Comparison of ENCODE assay signal across 16 cellular contexts in genomic region chrX:115948018-115948923, GRCh38.
DNase-seq lines count a peak whose midpoint lies in the region; ATAC-seq and TF ChIP-seq lines count a peak whose summit lies in the region.
"Had no signal": no experiment of that assay in that cellular context is flagged by ENCODE, and none has a peak within 500 bp of the region (broad histone marks: within the 10 kb centered on the region; RNA-seq: fewer than 3 reads in every experiment).

No MANE protein-coding gene starts in this region.

- H3K9me3 Mint-ChIP-seq in H9: peaks cover 0 to 2% of the 10 kb centered on the region in 2 experiments; a peak in 1 of 5 replicates
- H3K9me3 Mint-ChIP-seq in activated naive CD4-positive, alpha-beta T cell treated with anti-CD3 and anti-CD28 coated beads for 36 hours: peaks cover 2% of the 10 kb centered on the region
- H3K9me3 Mint-ChIP-seq: WTC11 had no signal

- no peak overlapping the region for H3K14ac ChIP-seq in H9 (ENCODE audit: insufficient read depth, low read length)

- no CpG with 5 or more reads among the region's 4 CpGs for WGBS in H9 (ENCODE audit: extremely low coverage, insufficient read length, low lambda C conversion rate)

- peaks cover 6% of the 10 kb centered on the region; the same call in 1 of the 2 replicates for H3K4me1 ChIP-seq in H9 (ENCODE audit: insufficient read depth, low read length)
- H3K4me1 ChIP-seq: Caco-2 had no signal

- H4K8ac ChIP-seq in H9 (replicated peaks; ENCODE audit: insufficient read length, low read depth, low read length): no peak overlapping the region

- H3K27me3 Mint-ChIP-seq in H9 (ENCODE audit: low read depth): no peaks in the 10 kb centered on the region; the same call in none of the 2 replicates
- no peaks in the 10 kb centered on the region for H3K27me3 Mint-ChIP-seq in activated naive CD4-positive, alpha-beta T cell treated with anti-CD3 and anti-CD28 coated beads for 36 hours (ENCODE audit: low read depth)
- H3K27me3 Mint-ChIP-seq in T-helper 17 cell: no peaks in the 10 kb centered on the region

- peaks cover 16% of the 10 kb centered on the region; the same call in 1 of the 2 replicates for H3K79me2 ChIP-seq in H9 (ENCODE audit: insufficient read depth, low read length)

- no peak overlapping the region for H3K4me2 ChIP-seq in H9 (ENCODE audit: insufficient read depth, insufficient read length, low read length)
- H3K4me2 ChIP-seq: hepatocyte had no signal

- no peak overlapping the region for H3K23ac ChIP-seq in H9 (ENCODE audit: insufficient read length, low read depth, low read length)

- H2BK15ac ChIP-seq in H9 (ENCODE audit: low read depth, low read length): no peak overlapping the region

- no peak overlapping the region for H2BK12ac ChIP-seq in H9 (ENCODE audit: insufficient read length, low read depth, low read length)

- no peak overlapping the region for H3T11ph ChIP-seq in H9 (ENCODE audit: low read length)

- H3K4me3 Mint-ChIP-seq in H9 (no peak overlapping the region), T-helper 17 cell (no peak overlapping the region)
- H3K4me3 Mint-ChIP-seq in activated naive CD4-positive, alpha-beta T cell treated with anti-CD3 and anti-CD28 coated beads for 36 hours: no peak overlapping the region
- H3K4me3 Mint-ChIP-seq: mesothelial cell of epicardium, WTC11 had no signal

- H3K4me1 Mint-ChIP-seq in H9 (peaks cover 23 to 25% of the 10 kb centered on the region in 2 experiments), T-helper 17 cell (no peaks in the 10 kb centered on the region)
- H3K4me1 Mint-ChIP-seq in activated naive CD4-positive, alpha-beta T cell treated with anti-CD3 and anti-CD28 coated beads for 36 hours (ENCODE audit: low read depth): no peaks in the 10 kb centered on the region
- H3K4me1 Mint-ChIP-seq: mesothelial cell of epicardium had no signal

- H4K91ac ChIP-seq in H9 (ENCODE audit: insufficient read length, low read depth, low read length): no peak overlapping the region

- CTCF ChIA-PET in activated naive CD4-positive, alpha-beta T cell treated with anti-CD3 and anti-CD28 coated beads for 36 hours (lab: Charles Lee): no interaction called here

- H3K36me3 ChIP-seq in kidney epithelial cell (ENCODE audit: control insufficient read depth, insufficient read depth, low read length): no peaks in the 10 kb centered on the region
- H3K36me3 ChIP-seq: thyroid gland had no signal

- H3K56ac ChIP-seq in H9 (ENCODE audit: insufficient read length, low read depth, low read length): no peak overlapping the region

- H3K36me3 Mint-ChIP-seq in H9 (ENCODE audit: insufficient read depth in 1 of 3, low read depth in 3 of 3) (peaks cover 44 to 68% (median 60%) of the 10 kb centered on the region in 3 experiments), T-helper 17 cell (ENCODE audit: low read depth) (no peaks in the 10 kb centered on the region)
- H3K36me3 Mint-ChIP-seq in activated naive CD4-positive, alpha-beta T cell treated with anti-CD3 and anti-CD28 coated beads for 36 hours (ENCODE audit: low read depth): no peaks in the 10 kb centered on the region

- H2AFZ ChIP-seq in H9 (ENCODE audit: low read length): no peak overlapping the region
- H2AFZ ChIP-seq: hepatocyte had no signal

- no peak overlapping the region for H3K4ac ChIP-seq in H9 (ENCODE audit: low read depth, low read length)

- no peak overlapping the region for H2BK20ac ChIP-seq in H9 (ENCODE audit: low read depth, low read length, poor library complexity, severe bottlenecking)

- no peak for ATAC-seq in T-helper 17 cell
- ATAC-seq: WTC11 had no signal

- peaks cover 9% of the 10 kb centered on the region for H3K79me1 ChIP-seq in H9 (ENCODE audit: insufficient read depth, low read depth, low read length, poor library complexity, severe bottlenecking)

- no peak overlapping the region for H3K4me3 ChIP-seq in kidney epithelial cell (ENCODE audit: low read depth, low read length)
- H3K4me3 ChIP-seq: hepatocyte, thyroid gland had no signal

- H3K9me3 ChIP-seq in H9 (ENCODE audit: control insufficient read depth, low read depth, low read length) (no peaks in the 10 kb centered on the region), T-helper 17 cell (ENCODE audit: control insufficient read depth, low read length, poor library complexity, severe bottlenecking) (no peaks in the 10 kb centered on the region)
- H3K9me3 ChIP-seq: Caco-2, thyroid gland had no signal

- no peak overlapping the region for H3K18ac ChIP-seq in H9 (ENCODE audit: insufficient read length, low read depth, low read length)

- no peak overlapping the region for H2BK120ac ChIP-seq in H9 (ENCODE audit: low read depth, low read length, poor library complexity, severe bottlenecking)

- H4K20me1 ChIP-seq in H9 (ENCODE audit: control insufficient read depth, insufficient read depth, insufficient read length): peaks cover 2% of the 10 kb centered on the region

- no peaks in the 10 kb centered on the region for H3K27me3 ChIP-seq in H9 (ENCODE audit: insufficient read depth, low read length)
- H3K27me3 ChIP-seq in kidney epithelial cell (ENCODE audit: control insufficient read depth, insufficient read depth, low read length): peaks cover 3% of the 10 kb centered on the region
- H3K27me3 ChIP-seq: hepatocyte, thyroid gland had no signal

- H4K5ac ChIP-seq in H9 (ENCODE audit: insufficient read length, low read depth, low read length): no peak overlapping the region

- intact Hi-C loops in activated naive CD4-positive, alpha-beta T cell treated with anti-CD3 and anti-CD28 coated beads for 36 hours (cut with micrococcal nuclease): no loop called here

- no peak overlapping the region for H2AK5ac ChIP-seq in H9 (ENCODE audit: insufficient read length, low read length)

- no peak for DNase-seq in H9
- peak; percentile 58 for DNase-seq in NCI-H2171 treated with DMSO at 0.1 percent for 48 hours (lab: John Stamatoyannopoulos, UW)
- no peak for DNase-seq in kidney epithelial cell (ENCODE audit: low read depth)
- no peak for DNase-seq in activated naive CD4-positive, alpha-beta T cell treated with anti-CD3 and anti-CD28 coated beads for 36 hours
- DNase-seq in NCI-H2029 treated with DMSO at 0.1 percent for 48 hours (lab: John Stamatoyannopoulos, UW): no peak
- no peak for DNase-seq in T-helper 17 cell
- DNase-seq in activated gamma-delta T cell treated with Interleukin-2 at 50 U/mL for 16 hours: no peak
- DNase-seq: activated T-cell treated with anti-CD3 and anti-CD28 coated beads, Interleukin-2, amount 50 U/mL, for 1 hour; NCI-H1092; SHP77; thyroid gland had no signal

- H3K9ac ChIP-seq in H9 (ENCODE audit: extremely low read depth, insufficient read length, low read length): no peak overlapping the region

- TF ChIP-seq CTCF in GM12872 (IDR thresholded peaks at IDR 0.05; ENCODE audit: insufficient read depth, low read depth, low read length) (peak; percentile 41), H9 (conservative IDR thresholded peaks at IDR 0.05) (peak; percentile 51; the same call in 2 of the 3 replicates), kidney epithelial cell (IDR thresholded peaks at IDR 0.05; ENCODE audit: insufficient read depth, low read length, poor library complexity, severe bottlenecking) (peak; percentile 5)

- H3K27ac ChIP-seq in H9 (ENCODE audit: insufficient read length, low read depth, low read length): no peak overlapping the region
- H3K27ac ChIP-seq: hepatocyte, thyroid gland had no signal

- no peak overlapping the region for H2BK5ac ChIP-seq in H9 (ENCODE audit: insufficient read length, low read length)

- peaks cover 2% of the 10 kb centered on the region for H3K23me2 ChIP-seq in H9 (ENCODE audit: insufficient read length, low read depth, low read length, poor library complexity, severe bottlenecking)

- H3K27ac Mint-ChIP-seq in H9 (no peak overlapping the region), T-helper 17 cell (no peak overlapping the region)
- H3K27ac Mint-ChIP-seq in activated naive CD4-positive, alpha-beta T cell treated with anti-CD3 and anti-CD28 coated beads for 36 hours: no peak overlapping the region
- H3K27ac Mint-ChIP-seq: mesothelial cell of epicardium, WTC11 had no signal
